Comparison of ENCODE assay signal across 1 cellular context in the genomic region with DNA sequence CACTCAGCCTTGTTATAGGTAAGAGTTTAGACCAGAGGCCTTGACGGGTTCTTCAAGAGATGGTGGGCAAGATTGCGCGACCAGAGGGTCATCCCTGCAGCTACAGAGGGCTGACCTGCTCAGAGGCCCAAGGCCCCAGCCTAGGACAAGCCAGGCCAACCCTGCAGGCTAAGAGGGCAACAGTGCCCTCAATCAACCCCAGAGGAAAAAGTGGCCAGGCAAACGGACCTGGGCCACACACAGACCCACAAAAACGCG.
TF ChIP-seq lines count a peak whose summit lies in the region.

No MANE protein-coding gene starts in this region.

TF ChIP-seq in HCT116, 20 proteins besides CTCF, POLR2A, EP300 and RAD21 (continued from another document):
- TF ChIP-seq, protein P1, sequence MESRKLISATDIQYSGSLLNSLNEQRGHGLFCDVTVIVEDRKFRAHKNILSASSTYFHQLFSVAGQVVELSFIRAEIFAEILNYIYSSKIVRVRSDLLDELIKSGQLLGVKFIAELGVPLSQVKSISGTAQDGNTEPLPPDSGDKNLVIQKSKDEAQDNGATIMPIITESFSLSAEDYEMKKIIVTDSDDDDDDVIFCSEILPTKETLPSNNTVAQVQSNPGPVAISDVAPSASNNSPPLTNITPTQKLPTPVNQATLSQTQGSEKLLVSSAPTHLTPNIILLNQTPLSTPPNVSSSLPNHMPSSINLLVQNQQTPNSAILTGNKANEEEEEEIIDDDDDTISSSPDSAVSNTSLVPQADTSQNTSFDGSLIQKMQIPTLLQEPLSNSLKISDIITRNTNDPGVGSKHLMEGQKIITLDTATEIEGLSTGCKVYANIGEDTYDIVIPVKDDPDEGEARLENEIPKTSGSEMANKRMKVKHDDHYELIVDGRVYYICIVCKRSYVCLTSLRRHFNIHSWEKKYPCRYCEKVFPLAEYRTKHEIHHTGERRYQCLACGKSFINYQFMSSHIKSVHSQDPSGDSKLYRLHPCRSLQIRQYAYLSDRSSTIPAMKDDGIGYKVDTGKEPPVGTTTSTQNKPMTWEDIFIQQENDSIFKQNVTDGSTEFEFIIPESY (IDR thresholded peaks at IDR 0.05; ENCODE audit: extremely low read depth, insufficient replicate concordance, low read length) = no peak
- TF ChIP-seq YY1 (IDR thresholded peaks at IDR 0.05; ENCODE audit: extremely low read depth, insufficient replicate concordance, low read depth, low read length) (no peak), EGR1 (IDR thresholded peaks at IDR 0.05; ENCODE audit: low read depth) (no peak)
